In the genomic region with DNA sequence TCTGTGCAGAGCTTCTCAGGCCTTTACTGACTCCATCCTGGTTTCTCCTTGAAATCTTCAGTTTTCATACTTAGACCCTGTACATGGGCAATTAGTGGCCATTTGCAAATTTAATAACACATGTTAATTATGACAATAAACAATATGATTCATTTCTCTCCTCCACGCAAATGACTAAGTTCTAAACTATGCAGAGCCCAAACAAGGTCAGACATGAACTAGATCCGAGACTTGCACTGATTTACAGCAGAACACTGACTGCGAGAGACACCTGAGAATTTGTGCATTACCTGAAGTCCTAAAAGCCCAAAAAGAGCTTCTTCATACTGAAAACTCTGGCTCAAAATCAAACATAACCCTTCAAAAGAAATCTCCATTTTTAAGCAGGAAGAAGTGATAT, we compare ENCODE assay signal across 33 cellular contexts.
DNase-seq lines count a peak whose midpoint lies in the region; ATAC-seq, FAIRE-seq and TF ChIP-seq lines count a peak whose summit lies in the region.
"Had no signal": no experiment of that assay in that cellular context is flagged by ENCODE, and none has a peak within 500 bp of the region (broad histone marks: within the 10 kb centered on the region; RNA-seq: fewer than 3 reads in every experiment).

No MANE protein-coding gene starts in this region.

- H4K20me1 ChIP-seq in IMR-90 (ENCODE audit: insufficient read depth, low read length) = no peaks in the 10 kb centered on the region

- intact Hi-C loops in IMR-90 (cut with micrococcal nuclease) = no loop called here

- H3K4ac ChIP-seq in IMR-90 (ENCODE audit: low read depth, low read length) = peak overlapping the region; percentile 97

- H3K9me3 ChIP-seq in IMR-90 (ENCODE audit: control insufficient read depth, insufficient read depth, low read length) = no peaks in the 10 kb centered on the region
- H3K9me3 ChIP-seq: gastrocnemius medialis had no signal

- peak overlapping the region; percentile 3; the same call in 1 of the 2 replicates for H2BK20ac ChIP-seq in IMR-90 (ENCODE audit: low read depth, low read length)

- no peak overlapping the region for H3K23ac ChIP-seq in IMR-90 (ENCODE audit: low read depth, low read length)

- no peak overlapping the region for H3K9ac ChIP-seq in IMR-90 (ENCODE audit: low read depth, low read length)

- H3K14ac ChIP-seq in IMR-90 (replicated peaks; ENCODE audit: low read depth, low read length) = no peak overlapping the region; the same call in 1 of the 2 replicates

- H3K36me3 ChIP-seq in IMR-90 (ENCODE audit: control insufficient read depth, insufficient read depth, low read length) = no peaks in the 10 kb centered on the region
- no peaks in the 10 kb centered on the region for H3K36me3 ChIP-seq in bronchial epithelial cell (ENCODE audit: control insufficient read depth, insufficient read depth, low read length)
- H3K36me3 ChIP-seq: gastrocnemius medialis had no signal

- peaks cover 6% of the 10 kb centered on the region for H3K27me3 Mint-ChIP-seq in activated CD4-positive, alpha-beta T cell treated with anti-CD3 and anti-CD28 coated beads, Interleukin-2, amount 10 ng/mL, durations not matched to agents 7 days and 5 days
- H3K27me3 Mint-ChIP-seq: effector memory CD8-positive, alpha-beta T cell had no signal

- POLR2A ChIA-PET in IMR-90 (lab: Charles Lee; ENCODE audit: unreplicated experiment) = no interaction called here
- POLR2A ChIA-PET in activated CD4-positive, alpha-beta T cell treated with anti-CD3 and anti-CD28 coated beads, Interleukin-2, amount 10 ng/mL, durations not matched to agents 7 days and 5 days (lab: Charles Lee) = no interaction called here

- 0 out of 2 replicates have a peak overlapping the region, but pooled peaks have one; percentile 17 for H2AK5ac ChIP-seq in IMR-90 (ENCODE audit: low read depth, low read length)

- in situ Hi-C loops in IMR-90 (cut with MboI; ENCODE audit: low sequenced_read_pairs) = loop anchor here (5.0 kb wide), 2 partner anchors 101 to 636 kb away; partner anchors contain the start of gene IRS2

- H2BK15ac ChIP-seq in IMR-90 (ENCODE audit: low read depth, low read length) = no peak overlapping the region; the same call in 2 of the 3 replicates

- dilution Hi-C loops in IMR-90 (cut with HindIII; ENCODE audit: low sequenced_read_pairs, unreplicated experiment) = no loop called here

- H3K4me1 ChIP-seq in IMR-90 (ENCODE audit: control insufficient read depth, insufficient read depth, low read length) = peaks cover 24% of the 10 kb centered on the region

- FAIRE-seq in bronchial epithelial cell (lab: Jason Lieb, UNC) = no peak
- FAIRE-seq: A204.1, HepG2 had no signal

- H2BK5ac ChIP-seq in IMR-90 (ENCODE audit: low read depth, low read length, poor library complexity, severe bottlenecking) = no peak overlapping the region

- no peaks in the 10 kb centered on the region for H3K4me1 Mint-ChIP-seq in activated CD4-positive, alpha-beta T cell treated with anti-CD3 and anti-CD28 coated beads, Interleukin-2, amount 10 ng/mL, durations not matched to agents 7 days and 5 days
- H3K4me1 Mint-ChIP-seq: activated T-helper 17 cell treated with anti-CD3 and anti-CD28 coated beads, Interleukin-2, amount 50 U/mL, for 72 hours; CD4-positive, alpha-beta memory T cell had no signal

- H3K9me3 Mint-ChIP-seq in activated CD4-positive, alpha-beta T cell treated with anti-CD3 and anti-CD28 coated beads, Interleukin-2, amount 10 ng/mL, durations not matched to agents 7 days and 5 days = no peaks in the 10 kb centered on the region
- H3K9me3 Mint-ChIP-seq: activated naive CD4-positive, alpha-beta T cell treated with anti-CD3 and anti-CD28 coated beads, Interleukin-2, amount 50 U/mL, for 72 hours; activated T-helper 17 cell treated with anti-CD3 and anti-CD28 coated beads, Interleukin-2, amount 50 U/mL, for 72 hours; CD4-positive, alpha-beta memory T cell; effector memory CD8-positive, alpha-beta T cell; natural killer cell treated with Interleukin-12 subunit alpha and Interleukin-12 subunit beta and Interleukin-15 and Interleukin-18, amount 100 ng/mL, for 72 hours; stimulated activated naive B cell treated with anti-CD40 and anti-IgM and Interleukin-4, amounts not matched to agents 10 μg/mL and 1 μg/mL and 100 μg/mL, for 72 hours had no signal

- H4K91ac ChIP-seq in IMR-90 (ENCODE audit: insufficient read depth, low read depth, low read length) = peak overlapping the region; percentile 17; the same call in 1 of the 2 replicates

- H3K4me3 ChIP-seq in IMR-90 (ENCODE audit: insufficient read depth, low read depth, low read length) = no peak overlapping the region
- no peak overlapping the region for H3K4me3 ChIP-seq in bronchial epithelial cell (ENCODE audit: low read depth, low read length)
- H3K4me3 ChIP-seq: coronary artery, gastrocnemius medialis, lung, PC-9 had no signal

- no peaks in the 10 kb centered on the region for H3K79me1 ChIP-seq in IMR-90 (ENCODE audit: low read depth in 1 of 2, low read length in 2 of 2)

- H2AFZ ChIP-seq in IMR-90 (replicated peaks; ENCODE audit: low read length, poor library complexity) = no peak overlapping the region
- H2AFZ ChIP-seq: PC-9 had no signal

- 0 out of 4 replicates have a peak overlapping the region, but pooled peaks of 1 of the 2 experiments have one; percentile 55 for H4K8ac ChIP-seq in IMR-90 (ENCODE audit: low read depth in 2 of 2, low read length in 2 of 2)

- H4K5ac ChIP-seq in IMR-90 (ENCODE audit: low read depth, low read length) = no peak overlapping the region

- no peak overlapping the region for H3K56ac ChIP-seq in IMR-90 (ENCODE audit: extremely low read depth, insufficient read depth, low read length)

- no peak overlapping the region for H3K4me3 Mint-ChIP-seq in activated CD4-positive, alpha-beta T cell treated with anti-CD3 and anti-CD28 coated beads, Interleukin-2, amount 10 ng/mL, durations not matched to agents 7 days and 5 days
- H3K4me3 Mint-ChIP-seq: activated CD8-positive, alpha-beta T cell treated with anti-CD3 and anti-CD28 coated beads, Interleukin-2, amount 10 ng/mL, durations not matched to agents 7 days and 5 days; activated T-helper 17 cell treated with anti-CD3 and anti-CD28 coated beads, Interleukin-2, amount 50 U/mL, for 72 hours; CD4-positive, alpha-beta memory T cell; effector memory CD8-positive, alpha-beta T cell; natural killer cell treated with Interleukin-12 subunit alpha and Interleukin-12 subunit beta and Interleukin-15 and Interleukin-18, amount 100 ng/mL, for 72 hours; stimulated activated naive B cell treated with anti-CD40 and anti-IgM and Interleukin-4, amounts not matched to agents 10 μg/mL and 1 μg/mL and 100 μg/mL, for 72 hours had no signal

- H2BK120ac ChIP-seq in IMR-90 (ENCODE audit: low read depth, low read length) = 0 out of 2 replicates have a peak overlapping the region, but pooled peaks have one; percentile 17

- no CpG with 5 or more reads among the region's 3 CpGs for WGBS in IMR-90 (ENCODE audit: extremely low coverage in 2 of 2, insufficient read length in 1 of 2), 2 experiments

- no peak overlapping the region for H3K4me2 ChIP-seq in IMR-90 (ENCODE audit: low read depth, low read length)
- H3K4me2 ChIP-seq: PC-9 had no signal

- TF ChIP-seq POLR2A in IMR-90 (IDR thresholded peaks at IDR 0.05; ENCODE audit: low read depth, low read length) = no peak

- H3K27ac ChIP-seq in IMR-90 (ENCODE audit: insufficient read depth, low read length) = no peak overlapping the region
- H3K27ac ChIP-seq: coronary artery, gastrocnemius medialis, PC-9 had no signal

- DNase-seq in A172 (ENCODE audit: low spot score) (peak; percentile 37), IMR-90 (no peak), bronchial epithelial cell (ENCODE audit: low read depth) (peak; percentile 93), iris pigment epithelial cell (ENCODE audit: low read depth) (peak; percentile 61), NCI-H128 (lab: John Stamatoyannopoulos, UW; ENCODE audit: unreplicated experiment) (no peak), amygdala (lab: John Stamatoyannopoulos, UW) (no peak), midbrain (lab: John Stamatoyannopoulos, UW) (no peak)
- DNase-seq in activated CD4-positive, alpha-beta T cell treated with anti-CD3 and anti-CD28 coated beads, Interleukin-2, amount 10 ng/mL, durations not matched to agents 7 days and 5 days = no peak
- DNase-seq: activated CD8-positive, alpha-beta T cell treated with anti-CD3 and anti-CD28 coated beads, Interleukin-2, amount 10 ng/mL, durations not matched to agents 7 days and 5 days; anterior cingulate cortex; CD4-positive, alpha-beta memory T cell; effector memory CD8-positive, alpha-beta T cell; gastrocnemius medialis; Karpas-422; left cardiac atrium; NCI-H1436; NCI-H2081 treated with DMSO at 0.1 percent for 48 hours; NCI-H2227 treated with DMSO at 0.1 percent for 48 hours; NCI-H526; NK-92 treated with Interleukin-12 subunit alpha and Interleukin-12 subunit beta, amount 100 ng/mL, for 24 hours; PC-9; SHP77 treated with DMSO at 0.1 percent for 48 hours; stimulated activated naive B cell treated with anti-CD40 and anti-IgM and Interleukin-4, amounts not matched to agents 10 μg/mL and 1 μg/mL and 100 μg/mL, for 72 hours; substantia nigra; T-helper 9 cell; trophoblast cell had no signal

- no peak for TF ChIP-seq RAD21 in IMR-90 (IDR thresholded peaks at IDR 0.05; ENCODE audit: low read length)

- no peaks in the 10 kb centered on the region for H3K36me3 Mint-ChIP-seq in activated CD4-positive, alpha-beta T cell treated with anti-CD3 and anti-CD28 coated beads, Interleukin-2, amount 10 ng/mL, durations not matched to agents 7 days and 5 days (ENCODE audit: low read depth)
- H3K36me3 Mint-ChIP-seq: activated naive CD4-positive, alpha-beta T cell treated with anti-CD3 and anti-CD28 coated beads, Interleukin-2, amount 50 U/mL, for 72 hours; CD4-positive, alpha-beta memory T cell; natural killer cell treated with Interleukin-12 subunit alpha and Interleukin-12 subunit beta and Interleukin-15 and Interleukin-18, amount 100 ng/mL, for 72 hours; stimulated activated naive B cell treated with anti-CD40 and anti-IgM and Interleukin-4, amounts not matched to agents 10 μg/mL and 1 μg/mL and 100 μg/mL, for 72 hours had no signal

- TF ChIP-seq CTCF in IMR-90 (conservative IDR thresholded peaks at IDR 0.05; ENCODE audit: low read depth, low read length) = no peak
- no peak for TF ChIP-seq CTCF in bronchial epithelial cell (IDR thresholded peaks at IDR 0.05; ENCODE audit: insufficient read depth, low read length, severe bottlenecking)

- no peak overlapping the region for H2AK9ac ChIP-seq in IMR-90 (replicated peaks; ENCODE audit: low read depth, low read length, poor library complexity)

- CTCF ChIA-PET in IMR-90 (lab: Yijun Ruan, JAX) = interaction anchor here (0.7 to 1.0 kb wide), 2 partner anchors 121 to 193 kb away, joined by 3 read pairs; no protein-coding TSS in a partner anchor
- CTCF ChIA-PET in activated CD4-positive, alpha-beta T cell treated with anti-CD3 and anti-CD28 coated beads, Interleukin-2, amount 10 ng/mL, durations not matched to agents 7 days and 5 days (lab: Charles Lee) = no interaction called here

- H3K27me3 ChIP-seq in IMR-90 (ENCODE audit: control insufficient read depth, insufficient read depth, low read length) (no peaks in the 10 kb centered on the region), bronchial epithelial cell (ENCODE audit: control insufficient read depth, insufficient read depth, low read length) (no peaks in the 10 kb centered on the region)
- H3K27me3 ChIP-seq: gastrocnemius medialis had no signal

- no peak overlapping the region for H3K18ac ChIP-seq in IMR-90 (ENCODE audit: low read depth, low read length)

- ATAC-seq in IMR-90 (ENCODE audit: low read depth) = no peak
- ATAC-seq: activated CD8-positive, alpha-beta T cell treated with anti-CD3 and anti-CD28 coated beads, Interleukin-2, amount 10 ng/mL, durations not matched to agents 7 days and 5 days; activated naive CD4-positive, alpha-beta T cell treated with anti-CD3 and anti-CD28 coated beads, Interleukin-2, amount 50 U/mL, for 72 hours; activated T-helper 17 cell treated with anti-CD3 and anti-CD28 coated beads, Interleukin-2, amount 50 U/mL, for 72 hours; effector memory CD8-positive, alpha-beta T cell; gastrocnemius medialis; HepG2; left cardiac atrium; natural killer cell treated with Interleukin-12 subunit alpha and Interleukin-12 subunit beta and Interleukin-15 and Interleukin-18, amount 100 ng/mL, for 72 hours; stimulated activated naive B cell treated with anti-CD40 and anti-IgM and Interleukin-4, amounts not matched to agents 10 μg/mL and 1 μg/mL and 100 μg/mL, for 72 hours had no signal

- peaks cover 14% of the 10 kb centered on the region for H3K9me1 ChIP-seq in IMR-90 (ENCODE audit: insufficient read depth, low read length)

- no peak overlapping the region for H3K27ac Mint-ChIP-seq in activated CD4-positive, alpha-beta T cell treated with anti-CD3 and anti-CD28 coated beads, Interleukin-2, amount 10 ng/mL, durations not matched to agents 7 days and 5 days
- H3K27ac Mint-ChIP-seq: activated CD8-positive, alpha-beta T cell treated with anti-CD3 and anti-CD28 coated beads, Interleukin-2, amount 10 ng/mL, durations not matched to agents 7 days and 5 days; activated naive CD4-positive, alpha-beta T cell treated with anti-CD3 and anti-CD28 coated beads, Interleukin-2, amount 50 U/mL, for 72 hours; activated T-helper 17 cell treated with anti-CD3 and anti-CD28 coated beads, Interleukin-2, amount 50 U/mL, for 72 hours; CD4-positive, alpha-beta memory T cell; effector memory CD8-positive, alpha-beta T cell; natural killer cell treated with Interleukin-12 subunit alpha and Interleukin-12 subunit beta and Interleukin-15 and Interleukin-18, amount 100 ng/mL, for 72 hours; stimulated activated naive B cell treated with anti-CD40 and anti-IgM and Interleukin-4, amounts not matched to agents 10 μg/mL and 1 μg/mL and 100 μg/mL, for 72 hours had no signal

- BruUV-seq in IMR-90 (replicated peaks; lab: Mats Ljungman, UMichigan) = no TSS peak

Comparison
In these comparisons a context has a peak if more than half of its experiments do, and no peak if none do; other contexts are left out.
1. DNase-seq: peak in A172 (single experiment), bronchial epithelial cell (single experiment) and iris pigment epithelial cell (single experiment); none in IMR-90 (single experiment), NCI-H128 (single experiment), amygdala (0 of 56), midbrain (single experiment) and activated CD4-positive, alpha-beta T cell treated with anti-CD3 and anti-CD28 coated beads, Interleukin-2, amount 10 ng/mL, durations not matched to agents 7 days and 5 days (single experiment).